In the genomic region with DNA sequence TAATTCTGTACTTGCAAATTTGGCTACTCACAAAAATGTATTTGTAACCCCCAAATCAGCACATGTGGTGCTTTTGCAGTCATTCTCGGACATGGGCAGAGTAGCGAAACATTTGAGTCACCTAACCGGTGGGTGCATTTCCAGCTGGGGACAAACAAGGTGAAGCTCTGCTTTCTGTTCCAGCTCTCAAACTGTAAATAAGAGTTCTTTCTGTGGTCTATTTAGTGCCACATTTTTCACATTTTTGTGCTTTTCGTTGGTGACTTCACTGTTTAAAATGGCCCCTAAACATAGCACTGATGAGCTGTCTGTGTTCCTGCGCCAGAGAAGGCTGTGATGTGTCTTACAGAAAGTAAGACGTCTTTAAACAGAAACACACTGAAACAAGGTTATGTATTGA, we compare ENCODE assay signal across 19 cellular contexts.
DNase-seq lines count a peak whose midpoint lies in the region; ATAC-seq, FAIRE-seq and TF ChIP-seq lines count a peak whose summit lies in the region.
"Had no signal": no experiment of that assay in that cellular context is flagged by ENCODE, and none has a peak within 500 bp of the region (broad histone marks: within the 10 kb centered on the region; RNA-seq: fewer than 3 reads in every experiment).

No MANE protein-coding gene starts in this region.

- H4K91ac ChIP-seq in neuronal stem cell (ENCODE audit: low read depth, low read length, poor library complexity), result no peak overlapping the region

- H3K4me3 ChIP-seq in AG10803 (ENCODE audit: low read length) (no peak overlapping the region), astrocyte (ENCODE audit: insufficient read depth, low read depth, low read length) (no peak overlapping the region), neuronal stem cell (ENCODE audit: low read length in 2 of 2) (no peak overlapping the region)

- no CpG with 5 or more reads among the region's 6 CpGs for WGBS in neuronal stem cell (ENCODE audit: extremely low coverage in 2 of 2, insufficient read length in 2 of 2, insufficient replicate concordance in 1 of 2), 2 donors

- no peaks in the 10 kb centered on the region for H3K9me3 ChIP-seq in astrocyte (ENCODE audit: insufficient read depth, low read depth, low read length)
- no peaks in the 10 kb centered on the region for H3K9me3 ChIP-seq in neuronal stem cell (replicated peaks in 1 of 2; ENCODE audit: control insufficient read depth in 2 of 2, insufficient read depth in 1 of 2, low read depth in 1 of 2, low read length in 2 of 2)

- H3K27me3 ChIP-seq in astrocyte (ENCODE audit: insufficient read depth, low read length), result no peaks in the 10 kb centered on the region
- H3K27me3 ChIP-seq in neuronal stem cell (ENCODE audit: control insufficient read depth in 3 of 3, insufficient read depth in 3 of 3, low read depth in 1 of 3, low read length in 3 of 3), result no peaks in the 10 kb centered on the region

- H3K23ac ChIP-seq in neuronal stem cell (ENCODE audit: low read depth, low read length, poor library complexity), result no peak overlapping the region

- no peak overlapping the region for H2BK12ac ChIP-seq in neuronal stem cell (ENCODE audit: low read length)

- H2BK120ac ChIP-seq in neuronal stem cell (ENCODE audit: low read depth, low read length), result no peak overlapping the region

- H3K36me3 ChIP-seq in astrocyte (ENCODE audit: insufficient read depth, low read length), result no peaks in the 10 kb centered on the region
- H3K36me3 ChIP-seq in neuronal stem cell (replicated peaks in 1 of 2; ENCODE audit: control insufficient read depth in 2 of 2, insufficient read depth in 2 of 2, low read length in 2 of 2), result no peaks in the 10 kb centered on the region

- H3K4me1 Mint-ChIP-seq in astrocyte (ENCODE audit: low read depth, unreplicated experiment) (peaks cover 15% of the 10 kb centered on the region), type B pancreatic cell (ENCODE audit: unreplicated experiment) (peaks cover 12% of the 10 kb centered on the region), natural killer cell (peaks cover 0 to 3% of the 10 kb centered on the region in 2 donors)

- no peak for TF ChIP-seq CTCF in AG10803 (conservative IDR thresholded peaks at IDR 0.05; ENCODE audit: low read length)
- TF ChIP-seq CTCF in astrocyte (IDR thresholded peaks at IDR 0.05; ENCODE audit: insufficient read depth, low read depth, low read length), result no peak
- no peak for TF ChIP-seq CTCF in type B pancreatic cell (conservative IDR thresholded peaks at IDR 0.05)
- no peak for TF ChIP-seq CTCF in natural killer cell (IDR thresholded peaks at IDR 0.05)

- peak; percentile 39 for FAIRE-seq in astrocyte (lab: Jason Lieb, UNC)
- FAIRE-seq: A204.1, H54 had no signal

- no peak overlapping the region for H2AFZ ChIP-seq in astrocyte (ENCODE audit: low read depth, low read length)
- H2AFZ ChIP-seq in neuronal stem cell (ENCODE audit: low read length), result peak overlapping the region; percentile 39

- H4K8ac ChIP-seq in neuronal stem cell (ENCODE audit: low read depth, low read length), result no peak overlapping the region

- H3K14ac ChIP-seq in neuronal stem cell (ENCODE audit: low read length), result no peak overlapping the region

- ATAC-seq in natural killer cell, result no peak
- ATAC-seq: Panc1, Right ventricle myocardium inferior had no signal

- no peak overlapping the region for H3K4ac ChIP-seq in neuronal stem cell (ENCODE audit: low read length)

- DNase-seq in AG10803 (ENCODE audit: low read depth), result peak; percentile 58
- peak; percentile 4 for DNase-seq in LHCN-M2 (ENCODE audit: low read depth)
- no peak for DNase-seq in astrocyte (ENCODE audit: low read depth)
- DNase-seq in neuronal stem cell (ENCODE audit: low spot score), result no peak
- no peak for DNase-seq in type B pancreatic cell (ENCODE audit: extremely low spot score, unreplicated experiment)
- no peak for DNase-seq in activated T-cell treated with anti-CD3 and anti-CD28 coated beads, Interleukin-2, amount 50 U/mL, for 1 hour
- no peak for DNase-seq in natural killer cell
- DNase-seq in NCI-H526 treated with DMSO at 0.1 percent for 48 hours (lab: John Stamatoyannopoulos, UW), result no peak
- DNase-seq: DMS79 treated with DMSO at 0.1 percent for 48 hours, IMR-90, MV-4-11, NCI-H1417 treated with DMSO at 0.1 percent for 48 hours, NCI-H2029, NCI-H2171 treated with DMSO at 0.1 percent for 48 hours, NCI-H774 had no signal

- H3K4me1 ChIP-seq in astrocyte (ENCODE audit: insufficient read depth, low read length) (peaks cover 11% of the 10 kb centered on the region), neuronal stem cell (ENCODE audit: control insufficient read depth in 2 of 2, insufficient read depth in 1 of 2, low read depth in 1 of 2, low read length in 2 of 2) (peaks cover 3 to 5% of the 10 kb centered on the region in 2 donors)

- H3K4me3 Mint-ChIP-seq in astrocyte (ENCODE audit: unreplicated experiment) (no peak overlapping the region), type B pancreatic cell (no peak overlapping the region), natural killer cell (no peak overlapping the region)

- H3K27me3 Mint-ChIP-seq in astrocyte (ENCODE audit: low read depth, unreplicated experiment) (peaks cover 3% of the 10 kb centered on the region), type B pancreatic cell (peaks cover 12% of the 10 kb centered on the region), natural killer cell (ENCODE audit: low read depth in 2 of 2) (peaks cover 13 to 23% of the 10 kb centered on the region in 2 donors)

- H3K18ac ChIP-seq in neuronal stem cell (ENCODE audit: low read length), result no peak overlapping the region

- no peaks in the 10 kb centered on the region for H3K9me3 Mint-ChIP-seq in astrocyte (ENCODE audit: unreplicated experiment)
- no peaks in the 10 kb centered on the region for H3K9me3 Mint-ChIP-seq in type B pancreatic cell
- H3K9me3 Mint-ChIP-seq in natural killer cell, result no peaks in the 10 kb centered on the region

- H3K4me2 ChIP-seq in astrocyte (ENCODE audit: low read length) (peak overlapping the region; percentile 30), neuronal stem cell (ENCODE audit: insufficient read depth, low read length, poor library complexity, severe bottlenecking) (no peak overlapping the region)

- H2AK5ac ChIP-seq in neuronal stem cell (ENCODE audit: low read depth, low read length), result no peak overlapping the region

- no peaks in the 10 kb centered on the region for H3K79me1 ChIP-seq in neuronal stem cell (ENCODE audit: low read depth, low read length)

- no peak overlapping the region for H2BK15ac ChIP-seq in neuronal stem cell (ENCODE audit: low read length)

- H3K79me2 ChIP-seq in astrocyte (ENCODE audit: insufficient read depth, low read length), result no peaks in the 10 kb centered on the region

- H4K20me1 ChIP-seq in astrocyte (ENCODE audit: insufficient read depth, low read length), result no peaks in the 10 kb centered on the region

- H2BK5ac ChIP-seq in neuronal stem cell (ENCODE audit: low read length), result no peak overlapping the region

- H3K36me3 Mint-ChIP-seq in astrocyte (ENCODE audit: low read depth, unreplicated experiment), result no peaks in the 10 kb centered on the region
- H3K36me3 Mint-ChIP-seq in type B pancreatic cell, result no peaks in the 10 kb centered on the region
- no peaks in the 10 kb centered on the region for H3K36me3 Mint-ChIP-seq in natural killer cell

- intact Hi-C loops in natural killer cell (cut with micrococcal nuclease), result no loop called here

- no peak overlapping the region for H3K27ac Mint-ChIP-seq in astrocyte (ENCODE audit: unreplicated experiment)
- H3K27ac Mint-ChIP-seq in type B pancreatic cell, result no peak overlapping the region
- no peak overlapping the region for H3K27ac Mint-ChIP-seq in natural killer cell

- H3K9ac ChIP-seq in astrocyte (ENCODE audit: low read length) (peak overlapping the region; percentile 9), neuronal stem cell (ENCODE audit: low read depth, low read length, poor library complexity) (no peak overlapping the region)

- H3K27ac ChIP-seq in astrocyte (ENCODE audit: low read depth, low read length) (no peak overlapping the region), neuronal stem cell (replicated peaks; ENCODE audit: low read length) (no peak overlapping the region)

Comparison
In these comparisons a context has a peak if more than half of its experiments do, and no peak if none do; other contexts are left out.
1. DNase-seq: peak in AG10803 (single experiment) and LHCN-M2 (single experiment); none in astrocyte (single experiment), neuronal stem cell (single experiment), type B pancreatic cell (single experiment), activated T-cell treated with anti-CD3 and anti-CD28 coated beads, Interleukin-2, amount 50 U/mL, for 1 hour (single experiment), natural killer cell (single experiment) and NCI-H526 treated with DMSO at 0.1 percent for 48 hours (single experiment).